In genomic region chr22:46126853-46127385, GRCh38 we compare ENCODE assay signal across 15 cellular contexts.
"Had no signal": no experiment of that assay in that cellular context is flagged by ENCODE, and none has a peak within 500 bp of the region (broad histone marks: within the 10 kb centered on the region; RNA-seq: fewer than 3 reads in every experiment).

No MANE protein-coding gene starts in this region.

- H3K4me1 ChIP-seq: pancreas had no signal

- H3K9me3 ChIP-seq: esophagus muscularis mucosa, gastrocnemius medialis, heart right ventricle, pancreas had no signal

- DNase-seq: dorsolateral prefrontal cortex; effector CD8-positive, alpha-beta T cell; gastrocnemius medialis; heart right ventricle; hypothalamus; kidney glomerular epithelial cell; natural killer cell; nucleus accumbens; right cardiac atrium; stimulated activated CD4-positive, alpha-beta T cell treated with anti-CD3 and anti-CD28 coated beads, Interleukin-4, amount 100 ng/mL, for 1 hour; stimulated activated CD8-positive, alpha-beta memory T cell treated with anti-CD3 and anti-CD28 coated beads, Interleukin-4, amount 100 ng/mL, for 48 hours had no signal

- H3K27me3 ChIP-seq: dorsolateral prefrontal cortex, esophagus muscularis mucosa, gastrocnemius medialis, heart right ventricle, pancreas, tibial nerve had no signal

- H3K36me3 ChIP-seq: esophagus muscularis mucosa, gastrocnemius medialis, heart right ventricle, pancreas, tibial nerve had no signal

- H3K27ac ChIP-seq: coronary artery, dorsolateral prefrontal cortex, esophagus muscularis mucosa, gastrocnemius medialis, heart right ventricle, pancreas had no signal

- H3K4me3 ChIP-seq: coronary artery, dorsolateral prefrontal cortex, esophagus muscularis mucosa, gastrocnemius medialis, heart right ventricle, pancreas, tibial nerve had no signal
